In genomic region chr16:3578121-3578520, GRCh38 we compare ENCODE assay signal across 12 cellular contexts. TPM values are rescaled to one million over a fixed set of nuclear protein-coding genes. Genes with fewer than 3 reads are reported as not detected.
A peak's percentile ranks its signal among the peaks of the same experiment; 100 is the strongest.
DNase-seq lines count a peak whose midpoint lies in the region; ATAC-seq, FAIRE-seq and TF ChIP-seq lines count a peak whose summit lies in the region.
"Had no signal": no experiment of that assay in that cellular context is flagged by ENCODE, and none has a peak within 500 bp of the region (broad histone marks: within the 10 kb centered on the region; RNA-seq: fewer than 3 reads in every experiment).

No MANE protein-coding gene starts in this region.

- POLR2A ChIA-PET in GM12878 (lab: Charles Lee): interaction anchor here (0.5 to 1.0 kb wide), 3 partner anchors 29 to 599 kb away, joined by 3 to 4 read pairs (median 3); no protein-coding TSS in a partner anchor

- TF ChIP-seq POLR2A in GM12878 (IDR thresholded peaks at IDR 0.05; ENCODE audit: low read depth, low read length): no peak

- intact Hi-C loops in activated CD4-positive, alpha-beta T cell treated with anti-CD3 and anti-CD28 coated beads, Interleukin-2, amount 10 ng/mL, durations not matched to agents 24 days and 14 days (cut with micrococcal nuclease): loop anchor here (2.0 to 5.0 kb wide), 2 partner anchors 33 to 76 kb away; partner anchors contain the start of genes CLUAP1 and SLX4
- intact Hi-C loops in GM12878 (cut with micrococcal nuclease; ENCODE audit: unreplicated experiment): loop anchor here (2.0 kb wide), 1 partner anchor 29 kb away; no protein-coding TSS in a partner anchor

- H3K4me3 Mint-ChIP-seq in activated CD4-positive, alpha-beta T cell treated with anti-CD3 and anti-CD28 coated beads, Interleukin-2, amount 10 ng/mL, durations not matched to agents 24 days and 14 days: peak overlapping the region; percentile 98

- no peaks in the 10 kb centered on the region for H3K9me3 ChIP-seq in GM12878 (replicated peaks; ENCODE audit: control insufficient read depth, insufficient read depth, low read length)
- H3K9me3 ChIP-seq: sigmoid colon, tibial artery had no signal

- RAD21 ChIA-PET in GM12878 (lab: Charles Lee; ENCODE audit: unreplicated experiment): no interaction called here

- no peaks in the 10 kb centered on the region for H3K9me3 Mint-ChIP-seq in activated CD4-positive, alpha-beta T cell treated with anti-CD3 and anti-CD28 coated beads, Interleukin-2, amount 10 ng/mL, durations not matched to agents 24 days and 14 days

- H3K27me3 Mint-ChIP-seq in activated CD4-positive, alpha-beta T cell treated with anti-CD3 and anti-CD28 coated beads, Interleukin-2, amount 10 ng/mL, durations not matched to agents 24 days and 14 days: no peaks in the 10 kb centered on the region

- in situ Hi-C loops in GM12878 (cut with MboI): no loop called here

- FAIRE-seq in GM12878 (lab: Jason Lieb, UNC): no peak

- ATAC-seq in GM18907 (IDR thresholded peaks at IDR 0.05; ENCODE audit: unreplicated experiment) (peak; percentile 6), GM12878 (peak; percentile 26), HG03342 (IDR thresholded peaks at IDR 0.05; ENCODE audit: unreplicated experiment) (no peak)

- no peak for TF ChIP-seq EP300 in GM12878 (IDR thresholded peaks at IDR 0.05; ENCODE audit: borderline replicate concordance in 1 of 2, control insufficient read depth in 1 of 2, low read depth in 2 of 2, low read length in 2 of 2)

- H3K27ac Mint-ChIP-seq in activated CD4-positive, alpha-beta T cell treated with anti-CD3 and anti-CD28 coated beads, Interleukin-2, amount 10 ng/mL, durations not matched to agents 24 days and 14 days: peak overlapping the region; percentile 96

- SMC1A ChIA-PET in GM12878 (lab: Charles Lee; ENCODE audit: uncharacterized antibody, unreplicated experiment): interaction anchor here (0.8 to 1.6 kb wide), 2 partner anchors 34 to 60 kb away, joined by 3 to 4 read pairs; partner anchors contain the start of gene SLX4

- 7% methylated on average over 8 of the region's 8 CpGs for WGBS in GM12878 (ENCODE audit: insufficient coverage, insufficient replicate concordance, low lambda C conversion rate, missing lambda C conversion rate)

- TF ChIP-seq CTCF in GM12878 (IDR thresholded peaks at IDR 0.05 in 2 of 3, conservative IDR thresholded peaks at IDR 0.05 in 1 of 3; ENCODE audit: control insufficient read depth in 2 of 3, extremely low read depth in 1 of 3, insufficient read depth in 1 of 3, low read depth in 3 of 3, low read length in 3 of 3): no peak

- H3K36me3 ChIP-seq in GM12878 (ENCODE audit: control insufficient read depth in 2 of 2, insufficient read depth in 2 of 2, low read length in 1 of 2): 0 out of 4 replicates have a peak, but pooled peaks cover 0 to 2% of the 10 kb centered on the region in 2 experiments

- H3K36me3 Mint-ChIP-seq in activated CD4-positive, alpha-beta T cell treated with anti-CD3 and anti-CD28 coated beads, Interleukin-2, amount 10 ng/mL, durations not matched to agents 24 days and 14 days (ENCODE audit: low read depth): peaks cover 12% of the 10 kb centered on the region

- H3K27ac ChIP-seq in GM12878 (ENCODE audit: control insufficient read depth, insufficient read depth): peak overlapping the region; percentile 91
- H3K27ac ChIP-seq: sigmoid colon, tibial artery had no signal

- DNase-seq in activated CD4-positive, alpha-beta T cell treated with anti-CD3 and anti-CD28 coated beads, Interleukin-2, amount 10 ng/mL, durations not matched to agents 24 days and 14 days: peak; percentile 79
- DNase-seq in GM12878 (ENCODE audit: low read depth, low spot score) (peak; percentile 23), NCI-H2107 treated with DMSO at 0.1 percent for 48 hours (lab: John Stamatoyannopoulos, UW; ENCODE audit: unreplicated experiment) (no peak), AG08395 (ENCODE audit: low spot score) (no peak), NCI-H345 (lab: John Stamatoyannopoulos, UW) (no peak)
- peak; percentile 43 for DNase-seq in stimulated activated CD4-positive, alpha-beta T cell treated with anti-CD3 and anti-CD28 coated beads, Interleukin-2, amount 100 ng/mL, for 24 hours
- DNase-seq: NCI-H1694 treated with DMSO at 0.1 percent for 48 hours, sigmoid colon, tibial artery had no signal

- peak overlapping the region; percentile 97 for H3K4me2 ChIP-seq in GM12878 (ENCODE audit: control insufficient read depth, insufficient read depth)

- TF ChIP-seq RAD21 in GM12878 (IDR thresholded peaks at IDR 0.05; ENCODE audit: insufficient read depth, low read depth, low read length): no peak

- H3K4me1 ChIP-seq in GM12878 (ENCODE audit: control insufficient read depth, insufficient read depth, low read length): peaks cover 45% of the 10 kb centered on the region

- no peaks in the 10 kb centered on the region for H4K20me1 ChIP-seq in GM12878 (ENCODE audit: control insufficient read depth, insufficient read depth)

- CTCF ChIA-PET in GM12878 (lab: Yijun Ruan, JAX): no interaction called here

- BruUV-seq in GM12878 (replicated peaks; lab: Mats Ljungman, UMichigan): no TSS peak

- peak overlapping the region; percentile 69 for H3K9ac ChIP-seq in GM12878 (ENCODE audit: control insufficient read depth, insufficient read depth, low read length)

- peaks cover 23% of the 10 kb centered on the region for H3K79me2 ChIP-seq in GM12878 (ENCODE audit: control insufficient read depth, insufficient read depth, low read length)

- H3K4me3 ChIP-seq in GM12878: peak overlapping the region; percentile 16; the same call in 1 of the 2 replicates
- H3K4me3 ChIP-seq: sigmoid colon, tibial artery had no signal

- no peaks in the 10 kb centered on the region for H3K27me3 ChIP-seq in GM12878 (replicated peaks in 1 of 2; ENCODE audit: control insufficient read depth in 2 of 2, insufficient read depth in 2 of 2, low read length in 1 of 2)

- H2AFZ ChIP-seq in GM12878 (ENCODE audit: control insufficient read depth, low read depth, low read length): peak overlapping the region; percentile 64

- peaks cover 40% of the 10 kb centered on the region for H3K4me1 Mint-ChIP-seq in activated CD4-positive, alpha-beta T cell treated with anti-CD3 and anti-CD28 coated beads, Interleukin-2, amount 10 ng/mL, durations not matched to agents 24 days and 14 days

TF ChIP-seq in GM12878, 131 proteins besides CTCF, POLR2A, EP300 and RAD21:
- TF ChIP-seq CHD2 (IDR thresholded peaks at IDR 0.05; ENCODE audit: borderline replicate concordance, low read depth, low read length): 0 out of 2 replicates have a peak, but pooled peaks have one; percentile 3
- no peak for TF ChIP-seq SMC3 (IDR thresholded peaks at IDR 0.05; ENCODE audit: borderline replicate concordance, low read length)

RNA-seq across cellular contexts. Expression of gene NLRC3, which starts 0.9 kb away (rescaled TPM):
- 19.1 and 22.1 TPM in 2 replicates for total RNA-seq in activated CD4-positive, alpha-beta T cell treated with anti-CD3 and anti-CD28 coated beads, Interleukin-2, amount 10 ng/mL, durations not matched to agents 24 days and 14 days
- total RNA-seq in GM12878 (2013; cell fraction: nucleolus; rRNA removed): 18.8 and 19.2 TPM in 2 replicates
- total RNA-seq in GM12878 (2014; rRNA removed): 14.1 and 15.0 TPM in 2 replicates
- total RNA-seq in GM12878 (2014; rRNA removed; fragmentation: Illumina TruSeq; extraction: Trizol): 7.9 and 8.2 TPM in 2 replicates
- 17.8 and 18.2 TPM in 2 replicates for total RNA-seq in GM12878 (2021)
- 4.9 TPM for polyA plus RNA-seq in GM12878 (2011; ENCODE audit: low read depth)
- 6.7 and 6.8 TPM in 2 replicates for polyA plus RNA-seq in GM12878 (2011; rRNA removed)
- 6.4 and 7.8 TPM in 2 replicates for polyA plus RNA-seq in GM12878 (2011; cell fraction: cytosol; rRNA removed)
- 9.2 and 11.5 TPM in 2 replicates for polyA plus RNA-seq in GM12878 (2011; cell fraction: nucleus; rRNA removed)
- polyA plus RNA-seq in GM12878 (2012): 7.0 and 7.7 TPM in 2 replicates
- 9.2 and 9.4 TPM in 2 replicates for polyA plus RNA-seq in GM12878 (2014; fragmentation: Illumina TruSeq; extraction: Trizol)
- polyA plus RNA-seq in GM12878 (2014; fragmentation: Nextera tagmentation; extraction: Ambion mirVana): 1 to 10 TPM; 2.2 to 2.4 TPM
- 11.1 and 11.2 TPM in 2 replicates for polyA plus RNA-seq in GM12878 (2014; rRNA removed)
- 1 to 10 TPM; 6.1 to 6.9 TPM for polyA plus RNA-seq in GM12878 (2016; fragmentation: Nextera tagmentation; extraction: Ambion mirVana)
- 4.2 and 12.5 TPM in 2 replicates for polyA minus RNA-seq in GM12878 (2011; rRNA and poly(A)+ RNA removed)
- polyA minus RNA-seq in GM12878 (2011; cell fraction: cytosol; rRNA and poly(A)+ RNA removed): 4.5 and 6.1 TPM in 2 replicates
- 8.1 and 12.9 TPM in 2 replicates for polyA minus RNA-seq in GM12878 (2011; cell fraction: nucleus; rRNA and poly(A)+ RNA removed)
- polyA plus RNA-seq: BJ had no signal

RNA-seq across cellular contexts. Expression of gene SLX4, which starts 33.3 kb away (rescaled TPM):
- total RNA-seq in activated CD4-positive, alpha-beta T cell treated with anti-CD3 and anti-CD28 coated beads, Interleukin-2, amount 10 ng/mL, durations not matched to agents 24 days and 14 days: 10.6 and 10.9 TPM in 2 replicates
- total RNA-seq in GM12878 (2013; cell fraction: nucleolus; rRNA removed): 39.7 and 42.6 TPM in 2 replicates
- total RNA-seq in GM12878 (2014; rRNA removed) (6.0 and 6.1 TPM in 2 replicates), GM12878 (2014; rRNA removed; fragmentation: Illumina TruSeq; extraction: Trizol) (4.7 and 5.1 TPM in 2 replicates), GM12878 (2021) (12.3 and 12.4 TPM in 2 replicates)
- polyA plus RNA-seq in GM12878 (2011; ENCODE audit: low read depth): 2.5 TPM
- polyA plus RNA-seq in GM12878 (2011; rRNA removed) (2.7 and 3.3 TPM in 2 replicates), GM12878 (2014; fragmentation: Illumina TruSeq; extraction: Trizol) (6.9 and 8.0 TPM in 2 replicates), GM12878 (2014; fragmentation: Nextera tagmentation; extraction: Ambion mirVana) (under 1 TPM; 0.18 to 0.47 TPM), GM12878 (2014; rRNA removed) (8.3 and 8.4 TPM in 2 replicates), GM12878 (2016; fragmentation: Nextera tagmentation; extraction: Ambion mirVana) (1 to 10 TPM; 4.1 to 4.5 TPM)
- 3.5 and 3.6 TPM in 2 replicates for polyA plus RNA-seq in GM12878 (2011; cell fraction: cytosol; rRNA removed)
- polyA plus RNA-seq in GM12878 (2011; cell fraction: nucleus; rRNA removed): 10.3 and 17.8 TPM in 2 replicates
- polyA plus RNA-seq in GM12878 (2012): 5.4 and 5.7 TPM in 2 replicates
- 5.3 and 6.8 TPM in 2 replicates for polyA minus RNA-seq in GM12878 (2011; rRNA and poly(A)+ RNA removed)
- polyA minus RNA-seq in GM12878 (2011; cell fraction: cytosol; rRNA and poly(A)+ RNA removed): 2.4 and 3.7 TPM in 2 replicates
- 4.4 and 8.1 TPM in 2 replicates for polyA minus RNA-seq in GM12878 (2011; cell fraction: nucleus; rRNA and poly(A)+ RNA removed)

Comparison
In these comparisons a context has a peak if more than half of its experiments do, and no peak if none do; other contexts are left out.
1. DNase-seq: peak in activated CD4-positive, alpha-beta T cell treated with anti-CD3 and anti-CD28 coated beads, Interleukin-2, amount 10 ng/mL, durations not matched to agents 24 days and 14 days (single experiment), GM12878 (single experiment) and stimulated activated CD4-positive, alpha-beta T cell treated with anti-CD3 and anti-CD28 coated beads, Interleukin-2, amount 100 ng/mL, for 24 hours (2 of 2); none in NCI-H2107 treated with DMSO at 0.1 percent for 48 hours (single experiment), AG08395 (single experiment) and NCI-H345 (single experiment).